In genomic region chr12:76030378-76031080, GRCh38 we compare ENCODE assay signal across 1 cellular context.
TF ChIP-seq lines count a peak whose summit lies in the region.

No MANE protein-coding gene starts in this region.

TF ChIP-seq in K562, 482 proteins besides CTCF, POLR2A, EP300 and RAD21 (continued from another document):
- TF ChIP-seq USF1 (CRISPR knock-in tag; IDR thresholded peaks at IDR 0.05) = peak; percentile 32; the same call in 1 of the 2 replicates
- TF ChIP-seq BMI1 (IDR thresholded peaks at IDR 0.05; ENCODE audit: low read length) = no peak
- 0 out of 2 replicates have a peak, but pooled peaks have one; percentile 3 for TF ChIP-seq RNF2 (IDR thresholded peaks at IDR 0.05)
- TF ChIP-seq PHF21A (IDR thresholded peaks at IDR 0.05; ENCODE audit: borderline replicate concordance, low read depth) = no peak
- TF ChIP-seq ZNF77 (CRISPR knock-in tag; IDR thresholded peaks at IDR 0.05) = no peak
- 0 out of 2 replicates have a peak, but pooled peaks have one; percentile 3 for TF ChIP-seq NR3C1 (CRISPR knock-in tag; IDR thresholded peaks at IDR 0.05)
- TF ChIP-seq, protein P1, sequence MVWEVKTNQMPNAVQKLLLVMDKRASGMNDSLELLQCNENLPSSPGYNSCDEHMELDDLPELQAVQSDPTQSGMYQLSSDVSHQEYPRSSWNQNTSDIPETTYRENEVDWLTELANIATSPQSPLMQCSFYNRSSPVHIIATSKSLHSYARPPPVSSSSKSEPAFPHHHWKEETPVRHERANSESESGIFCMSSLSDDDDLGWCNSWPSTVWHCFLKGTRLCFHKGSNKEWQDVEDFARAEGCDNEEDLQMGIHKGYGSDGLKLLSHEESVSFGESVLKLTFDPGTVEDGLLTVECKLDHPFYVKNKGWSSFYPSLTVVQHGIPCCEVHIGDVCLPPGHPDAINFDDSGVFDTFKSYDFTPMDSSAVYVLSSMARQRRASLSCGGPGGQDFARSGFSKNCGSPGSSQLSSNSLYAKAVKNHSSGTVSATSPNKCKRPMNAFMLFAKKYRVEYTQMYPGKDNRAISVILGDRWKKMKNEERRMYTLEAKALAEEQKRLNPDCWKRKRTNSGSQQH (CRISPR knock-in tag; IDR thresholded peaks at IDR 0.05) = peak; percentile 35; the same call in 1 of the 2 replicates
- 0 out of 2 replicates have a peak, but pooled peaks have one; percentile 7 for TF ChIP-seq FOXP1 (CRISPR knock-in tag; IDR thresholded peaks at IDR 0.05)
- peak; percentile 64; the same call in 1 of the 2 replicates for TF ChIP-seq POLR2G (IDR thresholded peaks at IDR 0.05; ENCODE audit: low read depth, low read length)
- peak; percentile 5; the same call in 1 of the 2 replicates for TF ChIP-seq RBFOX2 (IDR thresholded peaks at IDR 0.05; ENCODE audit: low read depth, low read length)
